In genomic region chr20:53895385-53895755, GRCh38 we compare ENCODE assay signal across 27 cellular contexts.
"Had no signal": no experiment of that assay in that cellular context is flagged by ENCODE, and none has a peak within 500 bp of the region (broad histone marks: within the 10 kb centered on the region; RNA-seq: fewer than 3 reads in every experiment).

No MANE protein-coding gene starts in this region.

- H3K36me3 ChIP-seq: cardiac muscle cell, esophagus squamous epithelium, gastrocnemius medialis, sigmoid colon, upper lobe of right lung had no signal

- H3K4me3 ChIP-seq: body of pancreas, cardiac muscle cell, esophagus squamous epithelium, gastrocnemius medialis, sigmoid colon, smooth muscle cell, upper lobe of right lung had no signal

- H3K27me3 ChIP-seq: body of pancreas, cardiac muscle cell, esophagus squamous epithelium, gastrocnemius medialis, sigmoid colon, upper lobe of right lung had no signal

- H3K27ac Mint-ChIP-seq: activated CD4-positive, alpha-beta T cell treated with anti-CD3 and anti-CD28 coated beads for 36 hours; activated T-helper 2 cell treated with anti-CD3 and anti-CD28 coated beads, Interferon-gamma antibody, Interleukin-2, Interleukin-4, amounts not matched to agents 10 μg/mL and 5 μg/mL and 100 μg/mL, durations not matched to agents 14 hours and 24 hours and 36 hours; endodermal cell; natural killer cell; progenitor cell of endocrine pancreas; T-helper 1 cell treated with Interleukin-12 subunit alpha and Interleukin-12 subunit beta and Interleukin-4 antibody, amounts not matched to agents 30 μg/mL and 1 μg/mL, for 36 hours had no signal

- H3K27ac ChIP-seq: body of pancreas, cardiac muscle cell, esophagus squamous epithelium, gastrocnemius medialis, sigmoid colon, upper lobe of right lung had no signal

- ATAC-seq: activated CD4-positive, alpha-beta T cell treated with anti-CD3 and anti-CD28 coated beads for 36 hours; body of pancreas; gastrocnemius medialis; left ventricle myocardium superior; natural killer cell; upper lobe of right lung had no signal

- H3K9me3 ChIP-seq: body of pancreas, esophagus squamous epithelium, gastrocnemius medialis, sigmoid colon, upper lobe of right lung had no signal

- H3K4me3 Mint-ChIP-seq: activated CD4-positive, alpha-beta T cell treated with anti-CD3 and anti-CD28 coated beads for 36 hours; endodermal cell; natural killer cell; T-helper 1 cell treated with Interleukin-12 subunit alpha and Interleukin-12 subunit beta and Interleukin-4 antibody, amounts not matched to agents 30 μg/mL and 1 μg/mL, for 36 hours had no signal

- H3K27me3 Mint-ChIP-seq: activated B cell treated with CpG ODN at 0.5 μM for 24 hours; activated CD4-positive, alpha-beta T cell treated with anti-CD3 and anti-CD28 coated beads for 36 hours; progenitor cell of endocrine pancreas had no signal

- H3K9me3 Mint-ChIP-seq: activated B cell treated with CpG ODN at 0.5 μM for 24 hours; activated T-helper 2 cell treated with anti-CD3 and anti-CD28 coated beads, Interferon-gamma antibody, Interleukin-2, Interleukin-4, amounts not matched to agents 10 μg/mL and 5 μg/mL and 100 μg/mL, durations not matched to agents 14 hours and 24 hours and 36 hours; natural killer cell; T-helper 1 cell treated with Interleukin-12 subunit alpha and Interleukin-12 subunit beta and Interleukin-4 antibody, amounts not matched to agents 30 μg/mL and 1 μg/mL, for 36 hours had no signal

- DNase-seq: activated B cell treated with CpG ODN at 0.5 μM for 24 hours; activated CD4-positive, alpha-beta T cell treated with anti-CD3 and anti-CD28 coated beads for 36 hours; activated CD4-positive, alpha-beta T cell treated with anti-CD3 and anti-CD28 coated beads, Interleukin-2, amount 50 U/mL, for 48 hours; activated naive CD4-positive, alpha-beta T cell treated with Interleukin-2 at 50 U/mL for 16 hours; anterior cingulate cortex; body of pancreas; cortex of kidney; endodermal cell; esophagus squamous epithelium; gastrocnemius medialis; hippocampal formation; left ventricle myocardium superior; mammary epithelial cell; midbrain; natural killer cell; retina; sigmoid colon; stimulated activated CD4-positive, alpha-beta T cell treated with anti-CD3 and anti-CD28 coated beads, Interleukin-2, amount 100 ng/mL, for 48 hours; stimulated activated CD8-positive, alpha-beta memory T cell treated with anti-CD3 and anti-CD28 coated beads, Interleukin-4, amount 100 ng/mL, for 48 hours; stimulated activated naive CD4-positive, alpha-beta T cell; T1000; upper lobe of right lung had no signal

- H3K4me2 ChIP-seq: smooth muscle cell had no signal

- H3K36me3 Mint-ChIP-seq: natural killer cell had no signal
